9 cellular contexts compared by ENCODE assay signal in the genomic region with DNA sequence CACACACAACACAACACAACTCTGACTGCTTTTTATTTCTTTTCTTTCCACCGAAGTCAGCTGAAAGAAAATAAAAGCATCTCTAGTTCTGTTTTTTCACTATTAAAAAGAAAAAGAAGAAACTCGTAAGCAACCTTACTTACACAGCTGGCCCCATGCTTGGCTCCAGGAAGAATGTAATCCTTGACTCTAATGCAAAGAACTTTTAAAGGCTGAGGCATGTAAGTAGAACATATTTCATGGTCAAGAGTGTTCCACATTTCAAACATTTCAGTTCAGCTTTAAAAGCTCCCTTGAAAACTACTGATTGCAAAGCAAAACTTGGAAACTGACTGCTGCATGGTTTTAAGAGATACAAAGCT. TPM values are rescaled to one million over a fixed set of nuclear protein-coding genes. Genes with fewer than 3 reads are reported as not detected.
DNase-seq lines count a peak whose midpoint lies in the region; ATAC-seq and TF ChIP-seq lines count a peak whose summit lies in the region.
"Had no signal": no experiment of that assay in that cellular context is flagged by ENCODE, and none has a peak within 500 bp of the region (broad histone marks: within the 10 kb centered on the region; RNA-seq: fewer than 3 reads in every experiment).

No MANE protein-coding gene starts in this region.

- H3K27ac Mint-ChIP-seq in CD14-positive monocyte: peak overlapping the region; percentile 66 to 92 (median 88)

- peaks cover 0 to 3% (median 0%) of the 10 kb centered on the region in 3 donors for H3K27me3 Mint-ChIP-seq in CD14-positive monocyte (ENCODE audit: low read depth in 3 of 3)

- H3K9me3 Mint-ChIP-seq in CD14-positive monocyte: no peaks in the 10 kb centered on the region
- H3K9me3 Mint-ChIP-seq: H9 had no signal

- no peak for TF ChIP-seq POLR2A in esophagus muscularis mucosa (IDR thresholded peaks at IDR 0.05; ENCODE audit: low read depth)
- TF ChIP-seq POLR2A in lower leg skin (IDR thresholded peaks at IDR 0.05): no peak

- peaks cover 10 to 31% of the 10 kb centered on the region in 2 donors for H3K36me3 Mint-ChIP-seq in CD14-positive monocyte

- H3K9ac ChIP-seq in rectal smooth muscle tissue (ENCODE audit: low read length): no peak overlapping the region

- H3K4me3 Mint-ChIP-seq in CD14-positive monocyte: peak overlapping the region; percentile 93 to 98
- H3K4me3 Mint-ChIP-seq: H9 had no signal

- in situ Hi-C loops in G401 (cut with HindIII; ENCODE audit: low sequenced_read_pairs): no loop called here

- no peaks in the 10 kb centered on the region for H3K9me3 ChIP-seq in RWPE2 (ENCODE audit: severe bottlenecking)
- H3K9me3 ChIP-seq in esophagus muscularis mucosa: no peaks in the 10 kb centered on the region

- peaks cover 16% of the 10 kb centered on the region for H3K4me1 ChIP-seq in RWPE2 (ENCODE audit: insufficient read depth, poor library complexity, severe bottlenecking)
- H3K4me1 ChIP-seq in esophagus muscularis mucosa: peaks cover 24 to 48% (median 37%) of the 10 kb centered on the region in 4 donors
- no peaks in the 10 kb centered on the region for H3K4me1 ChIP-seq in rectal smooth muscle tissue (ENCODE audit: control insufficient read depth, insufficient read depth, low read length)

- DNase-seq in CD14-positive monocyte (ENCODE audit: low spot score): no peak
- DNase-seq in RWPE2 (ENCODE audit: low spot score): no peak
- no peak for DNase-seq in esophagus muscularis mucosa (ENCODE audit: extremely low spot score)
- no peak for DNase-seq in amygdala (lab: John Stamatoyannopoulos, UW)
- DNase-seq in stimulated activated naive CD8-positive, alpha-beta T cell treated with anti-CD3 and anti-CD28 coated beads, Interleukin-15, Interleukin-2, amounts not matched to agents 100 U/mL and 50 U/mL, for 24 hours: no peak
- DNase-seq in lower leg skin (ENCODE audit: low spot score in 2 of 2): no peak
- DNase-seq in G401 (ENCODE audit: low spot score): no peak

- ATAC-seq in RWPE2 (ENCODE audit: low read depth): no peak
- no peak for ATAC-seq in stimulated activated naive CD8-positive, alpha-beta T cell treated with anti-CD3 and anti-CD28 coated beads, Interleukin-15, Interleukin-2, amounts not matched to agents 100 U/mL and 50 U/mL, for 24 hours

- intact Hi-C loops in CD14-positive monocyte (cut with micrococcal nuclease): loop anchor here in 1 of 2 donors (5.0 kb wide), 2 partner anchors 35 to 185 kb away; no protein-coding TSS in a partner anchor
- intact Hi-C loops in esophagus muscularis mucosa (cut with DNase I): loop anchor here (2.0 to 10.0 kb wide), 2 partner anchors 179 to 957 kb away; no protein-coding TSS in a partner anchor
- intact Hi-C loops in lower leg skin (cut with DNase I; ENCODE audit: low total_unique reads): loop anchor here (10.0 kb wide), 1 partner anchor 177 kb away; no protein-coding TSS in a partner anchor

- peaks cover 63% of the 10 kb centered on the region for H3K4me1 Mint-ChIP-seq in CD14-positive monocyte

- H3K27me3 ChIP-seq in RWPE2 (ENCODE audit: insufficient read depth, poor library complexity, severe bottlenecking) (no peaks in the 10 kb centered on the region), esophagus muscularis mucosa (no peaks in the 10 kb centered on the region), rectal smooth muscle tissue (ENCODE audit: control insufficient read depth, insufficient read depth, low read length) (no peaks in the 10 kb centered on the region)

- TF ChIP-seq CTCF in CD14-positive monocyte (IDR thresholded peaks at IDR 0.05) (no peak), RWPE2 (IDR thresholded peaks at IDR 0.05; ENCODE audit: poor library complexity, severe bottlenecking) (no peak), esophagus muscularis mucosa (IDR thresholded peaks at IDR 0.05) (no peak), lower leg skin (IDR thresholded peaks at IDR 0.05) (no peak)

- 10% methylated on average over 2 of the region's 2 CpGs for WGBS in esophagus muscularis mucosa
- WGBS in lower leg skin, 2 donors: 15 to 24% methylated on average over 2 of the region's 2 CpGs

- H3K27ac ChIP-seq in RWPE2 (ENCODE audit: poor library complexity, severe bottlenecking): peak overlapping the region; percentile 16
- H3K27ac ChIP-seq in esophagus muscularis mucosa (replicated peaks in 1 of 4): peak overlapping the region; percentile 58 to 79 (median 74)
- H3K27ac ChIP-seq in rectal smooth muscle tissue (ENCODE audit: low read depth, low read length): peak overlapping the region; percentile 84

- no peaks in the 10 kb centered on the region for H3K36me3 ChIP-seq in RWPE2 (ENCODE audit: low read depth)
- no peaks in the 10 kb centered on the region for H3K36me3 ChIP-seq in esophagus muscularis mucosa
- no peaks in the 10 kb centered on the region for H3K36me3 ChIP-seq in rectal smooth muscle tissue (ENCODE audit: control insufficient read depth, insufficient read depth, low read length)

- no peak for TF ChIP-seq EP300 in esophagus muscularis mucosa (IDR thresholded peaks at IDR 0.05)

- peak overlapping the region; percentile 14 for H3K4me3 ChIP-seq in RWPE2 (ENCODE audit: severe bottlenecking)
- peak overlapping the region; percentile 52 to 56 (median 54) for H3K4me3 ChIP-seq in esophagus muscularis mucosa
- peak overlapping the region; percentile 61 for H3K4me3 ChIP-seq in rectal smooth muscle tissue (ENCODE audit: low read length)
- no peak overlapping the region for H3K4me3 ChIP-seq in lower leg skin (ENCODE audit: low read depth, poor library complexity, severe bottlenecking)

RNA-seq across cellular contexts. Expression of gene GASK1B, which starts 0.6 kb away (rescaled TPM):
- polyA plus RNA-seq in CD14-positive monocyte: 100 to 1,000 TPM in 1 of 2 donors, 10 to 100 TPM in 1; 82.2 to 106 TPM
- total RNA-seq in esophagus muscularis mucosa (10 to 100 TPM; 27.5 to 45.9 (median 32.4) TPM), lower leg skin (10 to 100 TPM in 1 of 4 donors, 1 to 10 TPM in 3; 3.8 to 10.8 (median 5.3) TPM)
- 42.5 and 46.2 TPM in 2 replicates for total RNA-seq in G401 (2014; rRNA removed; shearing (Covaris generic))
- total RNA-seq: H9 had no signal

RNA-seq across cellular contexts. Expression of gene TMEM144, which starts 38.1 kb away (rescaled TPM):
- polyA plus RNA-seq in CD14-positive monocyte: 1 to 10 TPM; 1.0 to 1.5 TPM
- 1 to 10 TPM; 1.3 to 3.3 (median 2.7) TPM for total RNA-seq in esophagus muscularis mucosa
- 1 to 10 TPM; 3.9 to 5.3 (median 4.6) TPM for total RNA-seq in lower leg skin
- 4.1 and 9.8 TPM in 2 replicates for total RNA-seq in G401 (2014; rRNA removed; shearing (Covaris generic))

Comparison
In these comparisons a context has a peak if more than half of its experiments do, and no peak if none do; other contexts are left out.
1. H3K27ac ChIP-seq: peak in every context shown above with its lines; median percentile 84 in rectal smooth muscle tissue; 74 in esophagus muscularis mucosa; 16 in RWPE2.